Comparison of ENCODE assay signal across 8 cellular contexts in genomic region chr1:160618763-160619274, GRCh38. TPM values are rescaled to one million over a fixed set of nuclear protein-coding genes. Genes with fewer than 3 reads are reported as not detected.
DNase-seq lines count a peak whose midpoint lies in the region; ATAC-seq and TF ChIP-seq lines count a peak whose summit lies in the region.

No MANE protein-coding gene starts in this region.

- H3K27me3 Mint-ChIP-seq in Caco-2 (ENCODE audit: insufficient read depth, unreplicated experiment) (no peaks in the 10 kb centered on the region), activated B cell treated with CpG ODN at 0.5 μM for 24 hours (no peaks in the 10 kb centered on the region)

- no peaks in the 10 kb centered on the region for H3K4me1 Mint-ChIP-seq in Caco-2 (ENCODE audit: low read depth, unreplicated experiment)
- peaks cover 58% of the 10 kb centered on the region for H3K4me1 Mint-ChIP-seq in activated B cell treated with CpG ODN at 0.5 μM for 24 hours

- BruUV-seq in Caco-2 (replicated peaks; lab: Mats Ljungman, UMichigan), result no TSS peak

- no peaks in the 10 kb centered on the region for H3K4me1 ChIP-seq in Caco-2

- H3K36me3 ChIP-seq in Caco-2 (ENCODE audit: control insufficient read depth, insufficient read depth, low read length), result no peaks in the 10 kb centered on the region

- no peaks in the 10 kb centered on the region for H3K36me3 Mint-ChIP-seq in Caco-2 (ENCODE audit: insufficient read depth, unreplicated experiment)
- H3K36me3 Mint-ChIP-seq in activated B cell treated with CpG ODN at 0.5 μM for 24 hours (ENCODE audit: low read depth), result peaks cover 88% of the 10 kb centered on the region

- no peaks in the 10 kb centered on the region; the same call in 1 of the 2 replicates for H3K9me3 ChIP-seq in Caco-2

- intact Hi-C loops in Caco-2 (cut with micrococcal nuclease; ENCODE audit: unreplicated experiment), result loop anchor here (1.0 to 5.0 kb wide), 3 partner anchors 39 to 74 kb away; no protein-coding TSS in a partner anchor
- intact Hi-C loops in activated B cell treated with CpG ODN at 0.5 μM for 24 hours (cut with micrococcal nuclease), result loop anchor here (1.0 kb wide), 1 partner anchor 56 kb away; no protein-coding TSS in a partner anchor

- TF ChIP-seq CTCF in Caco-2 (IDR thresholded peaks at IDR 0.05; ENCODE audit: insufficient read depth in 1 of 2, low read depth in 1 of 2, low read length in 1 of 2, severe bottlenecking in 1 of 2, unreplicated experiment in 1 of 2) (peak; percentile 49 to 56), activated B cell treated with CpG ODN at 0.5 μM for 24 hours (IDR thresholded peaks at IDR 0.05) (no peak)

- H3K9me3 Mint-ChIP-seq in Caco-2 (ENCODE audit: unreplicated experiment), result peaks cover 14% of the 10 kb centered on the region
- H3K9me3 Mint-ChIP-seq in activated B cell treated with CpG ODN at 0.5 μM for 24 hours, result peaks cover 5% of the 10 kb centered on the region

- H3K4me3 Mint-ChIP-seq in Caco-2 (ENCODE audit: unreplicated experiment), result no peak overlapping the region
- H3K4me3 Mint-ChIP-seq in activated B cell treated with CpG ODN at 0.5 μM for 24 hours, result no peak overlapping the region

- POLR2A ChIA-PET in Caco-2 (lab: Charles Lee) (no interaction called here), activated B cell treated with CpG ODN at 0.5 μM for 24 hours (lab: Charles Lee) (interaction anchor here (0.7 to 10.1 kb wide), 6 partner anchors 28 to 190 kb away, joined by 3 to 60 read pairs (median 6); partner anchors contain the start of genes CD84 and SLAMF1)

- no peak overlapping the region for H3K4me3 ChIP-seq in Caco-2 (ENCODE audit: low read depth, low read length)

- CTCF ChIA-PET in Caco-2 (lab: Charles Lee), result interaction anchor here (0.5 to 1.2 kb wide), 4 partner anchors 12 to 301 kb away, joined by 3 to 5 read pairs (median 4); no protein-coding TSS in a partner anchor
- CTCF ChIA-PET in activated B cell treated with CpG ODN at 0.5 μM for 24 hours (lab: Charles Lee), result interaction anchor here (0.8 to 6.8 kb wide), 15 partner anchors 8 to 333 kb away, joined by 3 to 60 read pairs (median 5); partner anchors contain the start of gene SLAMF1

- DNase-seq in Caco-2 (peak in 1 of 2 experiments; percentile 39), HK-2 (ENCODE audit: unreplicated experiment) (peak; percentile 4), activated B cell treated with CpG ODN at 0.5 μM for 24 hours (no peak), left lobe of liver (ENCODE audit: low spot score) (no peak), epidermal melanocyte (ENCODE audit: insufficient read length, low spot score) (no peak), AG08395 (ENCODE audit: low spot score) (no peak)

- H3K27ac Mint-ChIP-seq in Caco-2 (ENCODE audit: unreplicated experiment) (no peak overlapping the region), activated B cell treated with CpG ODN at 0.5 μM for 24 hours (peak overlapping the region; percentile 5)

- no peaks in the 10 kb centered on the region for H3K27me3 ChIP-seq in Caco-2 (replicated peaks; ENCODE audit: control insufficient read depth, insufficient read depth, low read length)

- ATAC-seq in activated B cell treated with CpG ODN at 0.5 μM for 24 hours (ENCODE audit: low read depth) (no peak), left lobe of liver (peak; percentile 28), GM18520 (IDR thresholded peaks at IDR 0.05; ENCODE audit: unreplicated experiment) (no peak), GM18498 (IDR thresholded peaks at IDR 0.05; ENCODE audit: unreplicated experiment) (no peak)

RNA-seq across cellular contexts. Expression of gene SLAMF1, which starts 28.0 kb away (rescaled TPM):
- total RNA-seq in Caco-2 (2022) (not detected in 2 replicates), activated B cell treated with CpG ODN at 0.5 μM for 24 hours (85.7 and 91.7 TPM in 2 replicates), left lobe of liver (0.25 TPM)

RNA-seq across cellular contexts. Expression of gene CD84, which starts 39.5 kb away (rescaled TPM):
- total RNA-seq in Caco-2 (2022) (not detected in 2 replicates), activated B cell treated with CpG ODN at 0.5 μM for 24 hours (57.5 and 65.5 TPM in 2 replicates), left lobe of liver (3.2 TPM)

Comparison
In these comparisons a context has a peak if more than half of its experiments do, and no peak if none do; other contexts are left out.
1. RNA of gene SLAMF1, which starts 28.0 kb away (total RNA-seq): 85.7 to 91.7 TPM in activated B cell treated with CpG ODN at 0.5 μM for 24 hours; 0.25 TPM in left lobe of liver (single experiment) and not detected in Caco-2; every median in the first group is over 10 times any median in the second.
2. RNA of gene CD84, which starts 39.5 kb away (total RNA-seq): 57.5 to 65.5 TPM in activated B cell treated with CpG ODN at 0.5 μM for 24 hours; 3.2 TPM in left lobe of liver (single experiment) and not detected in Caco-2; every median in the first group is over 10 times any median in the second.